ENCODE assay signal across 13 cellular contexts in genomic region chr14:71022015-71022919, GRCh38.
DNase-seq lines count a peak whose midpoint lies in the region; ATAC-seq, FAIRE-seq and TF ChIP-seq lines count a peak whose summit lies in the region.
"Had no signal": no experiment of that assay in that cellular context is flagged by ENCODE, and none has a peak within 500 bp of the region (broad histone marks: within the 10 kb centered on the region; RNA-seq: fewer than 3 reads in every experiment).

No MANE protein-coding gene starts in this region.

- peak overlapping the region; percentile 63 for H3K27ac ChIP-seq in RWPE2 (ENCODE audit: poor library complexity, severe bottlenecking)
- H3K27ac ChIP-seq in WERI-Rb-1: no peak overlapping the region

- H3K9me3 ChIP-seq in RWPE2 (ENCODE audit: severe bottlenecking) (no peaks in the 10 kb centered on the region), WERI-Rb-1 (ENCODE audit: severe bottlenecking) (no peaks in the 10 kb centered on the region)

- FAIRE-seq in urothelium cell line (lab: Jason Lieb, UNC): peak; percentile 72

- peaks cover 26% of the 10 kb centered on the region for H3K4me1 Mint-ChIP-seq in activated naive CD4-positive, alpha-beta T cell treated with anti-CD3 and anti-CD28 coated beads, Interleukin-2, amount 10 ng/mL, durations not matched to agents 7 days and 5 days
- H3K4me1 Mint-ChIP-seq in effector memory CD8-positive, alpha-beta T cell (ENCODE audit: low read depth in 2 of 2): peaks cover 15 to 28% of the 10 kb centered on the region in 2 donors
- peaks cover 7% of the 10 kb centered on the region for H3K4me1 Mint-ChIP-seq in chondrocyte (ENCODE audit: low read depth)

- H3K36me3 Mint-ChIP-seq in activated naive CD4-positive, alpha-beta T cell treated with anti-CD3 and anti-CD28 coated beads, Interleukin-2, amount 50 U/mL, for 72 hours: peaks cover 19 to 46% of the 10 kb centered on the region in 2 donors
- H3K36me3 Mint-ChIP-seq in activated naive CD4-positive, alpha-beta T cell treated with anti-CD3 and anti-CD28 coated beads, Interleukin-2, amount 10 ng/mL, durations not matched to agents 7 days and 5 days: peaks cover 55% of the 10 kb centered on the region
- peaks cover 50% of the 10 kb centered on the region for H3K36me3 Mint-ChIP-seq in effector memory CD8-positive, alpha-beta T cell (ENCODE audit: insufficient read depth)
- peaks cover 26% of the 10 kb centered on the region for H3K36me3 Mint-ChIP-seq in chondrocyte (ENCODE audit: low read depth)

- peaks cover 78% of the 10 kb centered on the region for H3K36me3 ChIP-seq in RWPE2 (ENCODE audit: low read depth)
- H3K36me3 ChIP-seq in WERI-Rb-1: peaks cover 25% of the 10 kb centered on the region

- TF ChIP-seq CTCF in RWPE2 (IDR thresholded peaks at IDR 0.05; ENCODE audit: poor library complexity, severe bottlenecking) (no peak), chondrocyte (IDR thresholded peaks at IDR 0.05) (no peak), WERI-Rb-1 (IDR thresholded peaks at IDR 0.05; ENCODE audit: low read depth, low read length) (no peak)

- H3K4me3 ChIP-seq in RWPE2 (ENCODE audit: severe bottlenecking) (no peak overlapping the region), WERI-Rb-1 (ENCODE audit: low read depth, low read length) (no peak overlapping the region)

- H3K27me3 ChIP-seq in RWPE2 (ENCODE audit: insufficient read depth, poor library complexity, severe bottlenecking) (no peaks in the 10 kb centered on the region), WERI-Rb-1 (ENCODE audit: insufficient read depth, low read depth, severe bottlenecking) (no peaks in the 10 kb centered on the region)

- H3K4me1 ChIP-seq in RWPE2 (ENCODE audit: insufficient read depth, poor library complexity, severe bottlenecking): peaks cover 16% of the 10 kb centered on the region

- H3K9me3 Mint-ChIP-seq in activated naive CD4-positive, alpha-beta T cell treated with anti-CD3 and anti-CD28 coated beads, Interleukin-2, amount 50 U/mL, for 72 hours: no peaks in the 10 kb centered on the region
- H3K9me3 Mint-ChIP-seq in activated naive CD4-positive, alpha-beta T cell treated with anti-CD3 and anti-CD28 coated beads, Interleukin-2, amount 10 ng/mL, durations not matched to agents 7 days and 5 days: peaks cover 11% of the 10 kb centered on the region
- no peaks in the 10 kb centered on the region for H3K9me3 Mint-ChIP-seq in effector memory CD8-positive, alpha-beta T cell
- H3K9me3 Mint-ChIP-seq in chondrocyte (ENCODE audit: low read depth): peaks cover 4% of the 10 kb centered on the region

- no peak overlapping the region for H3K4me3 Mint-ChIP-seq in activated naive CD4-positive, alpha-beta T cell treated with anti-CD3 and anti-CD28 coated beads, Interleukin-2, amount 10 ng/mL, durations not matched to agents 7 days and 5 days
- H3K4me3 Mint-ChIP-seq in effector memory CD8-positive, alpha-beta T cell: no peak overlapping the region
- H3K4me3 Mint-ChIP-seq in chondrocyte (ENCODE audit: unreplicated experiment): no peak overlapping the region

- no peak for DNase-seq in activated naive CD4-positive, alpha-beta T cell treated with anti-CD3 and anti-CD28 coated beads, Interleukin-2, amount 50 U/mL, for 72 hours (ENCODE audit: low spot score in 2 of 2)
- DNase-seq in activated naive CD4-positive, alpha-beta T cell treated with anti-CD3 and anti-CD28 coated beads, Interleukin-2, amount 10 ng/mL, durations not matched to agents 7 days and 5 days: no peak
- no peak for DNase-seq in RWPE2 (ENCODE audit: low spot score)
- no peak for DNase-seq in effector memory CD8-positive, alpha-beta T cell
- DNase-seq in urothelium cell line (ENCODE audit: low spot score): no peak
- no peak for DNase-seq in chondrocyte (ENCODE audit: low spot score)
- DNase-seq in activated CD4-positive, CD25-positive, alpha-beta regulatory T cell treated with anti-CD3 and anti-CD28 coated beads, Interleukin-2, amount 50 U/mL, for 72 hours: no peak
- DNase-seq in WERI-Rb-1: no peak
- DNase-seq: caudate nucleus; effector CD4-positive, alpha-beta T cell; hippocampal formation; NCI-H1694 treated with DMSO at 0.1 percent for 48 hours; NK-92 treated with Interleukin-12 subunit alpha and Interleukin-12 subunit beta, amount 100 ng/mL, for 24 hours had no signal

- ATAC-seq in activated naive CD4-positive, alpha-beta T cell treated with anti-CD3 and anti-CD28 coated beads, Interleukin-2, amount 50 U/mL, for 72 hours: no peak
- ATAC-seq in RWPE2 (ENCODE audit: low read depth): no peak
- no peak for ATAC-seq in effector memory CD8-positive, alpha-beta T cell (replicated peaks)

- H3K27ac Mint-ChIP-seq in activated naive CD4-positive, alpha-beta T cell treated with anti-CD3 and anti-CD28 coated beads, Interleukin-2, amount 50 U/mL, for 72 hours: peak overlapping the region; percentile 2 to 61
- H3K27ac Mint-ChIP-seq in activated naive CD4-positive, alpha-beta T cell treated with anti-CD3 and anti-CD28 coated beads, Interleukin-2, amount 10 ng/mL, durations not matched to agents 7 days and 5 days: no peak overlapping the region
- H3K27ac Mint-ChIP-seq in effector memory CD8-positive, alpha-beta T cell: peak overlapping the region; percentile 4
- H3K27ac Mint-ChIP-seq in chondrocyte (ENCODE audit: unreplicated experiment): no peak overlapping the region

- H3K27me3 Mint-ChIP-seq in activated naive CD4-positive, alpha-beta T cell treated with anti-CD3 and anti-CD28 coated beads, Interleukin-2, amount 10 ng/mL, durations not matched to agents 7 days and 5 days: no peaks in the 10 kb centered on the region
- no peaks in the 10 kb centered on the region for H3K27me3 Mint-ChIP-seq in effector memory CD8-positive, alpha-beta T cell
- no peaks in the 10 kb centered on the region for H3K27me3 Mint-ChIP-seq in chondrocyte (ENCODE audit: low read depth)

- CTCF ChIA-PET in activated naive CD4-positive, alpha-beta T cell treated with anti-CD3 and anti-CD28 coated beads, Interleukin-2, amount 10 ng/mL, durations not matched to agents 7 days and 5 days (lab: Charles Lee): interaction anchor here (0.7 kb wide), 2 partner anchors 11 to 1448 kb away, joined by 3 read pairs; no protein-coding TSS in a partner anchor

Comparison
In these comparisons a context has a peak if more than half of its experiments do, and no peak if none do; other contexts are left out.
1. H3K27ac Mint-ChIP-seq: peak in activated naive CD4-positive, alpha-beta T cell treated with anti-CD3 and anti-CD28 coated beads, Interleukin-2, amount 50 U/mL, for 72 hours (2 of 2) and effector memory CD8-positive, alpha-beta T cell (2 of 2); none in activated naive CD4-positive, alpha-beta T cell treated with anti-CD3 and anti-CD28 coated beads, Interleukin-2, amount 10 ng/mL, durations not matched to agents 7 days and 5 days (single experiment) and chondrocyte (single experiment).